Comparison of ENCODE assay signal across 8 cellular contexts in the genomic region with DNA sequence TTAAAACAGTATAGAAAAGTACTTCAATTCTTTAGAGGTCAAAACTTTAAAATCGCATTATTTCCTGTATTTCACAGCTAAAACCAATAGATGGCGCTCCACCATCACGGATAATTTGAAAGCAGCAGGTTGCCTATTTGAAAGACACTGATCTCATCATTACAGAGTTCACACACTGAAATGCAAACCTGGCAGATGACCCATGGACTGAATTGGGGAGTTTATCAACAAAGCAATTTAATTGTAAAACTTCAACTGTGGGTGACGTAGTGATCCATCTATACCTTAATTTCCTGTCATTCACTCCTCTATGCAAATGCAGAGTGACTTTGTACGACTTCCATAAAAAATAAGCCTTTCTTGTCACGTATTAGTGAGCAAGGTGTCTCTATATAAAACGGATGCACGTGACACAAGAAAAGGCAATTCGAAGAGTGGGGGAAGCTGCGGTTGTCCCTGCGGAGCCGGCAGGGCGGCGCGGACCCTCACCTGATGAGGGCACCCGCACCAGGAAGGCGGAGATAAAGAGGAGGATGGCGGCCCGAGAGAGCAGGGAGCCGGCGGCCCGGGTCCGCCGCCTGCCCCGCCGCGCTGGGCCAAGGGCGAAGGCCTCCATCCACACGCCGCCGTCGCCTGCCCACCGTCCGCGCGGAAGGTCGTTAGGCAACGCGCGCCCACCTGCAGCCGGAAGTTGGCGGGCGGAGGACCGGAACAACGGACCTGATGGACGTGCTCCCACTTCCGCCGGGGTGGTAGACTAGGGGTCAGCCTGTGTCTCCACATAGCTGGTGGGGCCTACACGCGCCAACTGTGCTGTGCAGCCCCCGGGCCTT. TPM values are rescaled to one million over a fixed set of nuclear protein-coding genes. Genes with fewer than 3 reads are reported as not detected.
DNase-seq lines count a peak whose midpoint lies in the region; ATAC-seq, FAIRE-seq and TF ChIP-seq lines count a peak whose summit lies in the region.

A gene with protein sequence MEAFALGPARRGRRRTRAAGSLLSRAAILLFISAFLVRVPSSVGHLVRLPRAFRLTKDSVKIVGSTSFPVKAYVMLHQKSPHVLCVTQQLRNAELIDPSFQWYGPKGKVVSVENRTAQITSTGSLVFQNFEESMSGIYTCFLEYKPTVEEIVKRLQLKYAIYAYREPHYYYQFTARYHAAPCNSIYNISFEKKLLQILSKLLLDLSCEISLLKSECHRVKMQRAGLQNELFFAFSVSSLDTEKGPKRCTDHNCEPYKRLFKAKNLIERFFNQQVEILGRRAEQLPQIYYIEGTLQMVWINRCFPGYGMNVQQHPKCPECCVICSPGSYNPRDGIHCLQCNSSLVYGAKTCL (minus strand): TSS at position 668 of the 833 bp plus-strand sequence. CDS start 52 bp downstream, at position 616.

- H3K4me1 ChIP-seq in lower lobe of right lung: peaks cover 7% of the 10 kb centered on the region

- H3K4me3 Mint-ChIP-seq in WTC11: peak within 1 kb of the TSS; percentile 77

- H3K27ac Mint-ChIP-seq in WTC11: peak within 1 kb of the TSS; percentile 33; the same call in 1 of the 2 replicates

- peak within 1 kb of the TSS; percentile 54 for H3K4me3 ChIP-seq in lower lobe of right lung

- no peak within 1 kb of the TSS for H3K27ac ChIP-seq in lower lobe of right lung

- ATAC-seq in HG02840 (IDR thresholded peaks at IDR 0.05; ENCODE audit: low FRiP score, unreplicated experiment) (peak; percentile 63), WTC11 (peak; percentile 82), lower lobe of right lung (peak; percentile 73 to 84)

- TF ChIP-seq CTCF in WTC11 (IDR thresholded peaks at IDR 0.05) (peak; percentile 77), lower lobe of right lung (IDR thresholded peaks at IDR 0.05) (peak; percentile 71)

- POLR2A ChIA-PET in WTC11 (lab: Charles Lee): no interaction called here

- no peaks in the 10 kb centered on the region for H3K27me3 ChIP-seq in lower lobe of right lung (ENCODE audit: low read depth)

- H3K9me3 Mint-ChIP-seq in WTC11: peaks cover 20% of the 10 kb centered on the region

- H3K27me3 Mint-ChIP-seq in WTC11 (ENCODE audit: low read depth): peaks cover 15% of the 10 kb centered on the region

- FAIRE-seq in colon (lab: Jason Lieb, UNC): peak; percentile 36

- H3K9me3 ChIP-seq in lower lobe of right lung: no peaks in the 10 kb centered on the region

- H3K4me1 Mint-ChIP-seq in WTC11: peaks cover 3% of the 10 kb centered on the region

- H3K36me3 ChIP-seq in lower lobe of right lung: no peaks in the 10 kb centered on the region

- peak; percentile 58 for DNase-seq in SIG-M5 treated with dmso at 0.1 percent for 504 hours (lab: John Stamatoyannopoulos, UW; ENCODE audit: unreplicated experiment)
- no peak for DNase-seq in SIG-M5 (lab: John Stamatoyannopoulos, UW)
- DNase-seq in NCI-H1930 (lab: John Stamatoyannopoulos, UW): peak; percentile 61 to 66
- DNase-seq in WTC11 (ENCODE audit: low spot score): peak; percentile 41
- peak; percentile 56 for DNase-seq in lower lobe of right lung
- peak; percentile 31 to 46 (median 34) for DNase-seq in stimulated activated CD4-positive, alpha-beta T cell treated with anti-CD3 and anti-CD28 coated beads, TNF-alpha, amount 100 ng/mL, for 48 hours (ENCODE audit: low read depth in 3 of 3)

- intact Hi-C loops in lower lobe of right lung (cut with DNase I): no loop called here

- 0 out of 2 replicates have a peak, but pooled peaks cover 3% of the 10 kb centered on the region for H3K36me3 Mint-ChIP-seq in WTC11

- CTCF ChIA-PET in WTC11 (lab: Charles Lee): interaction anchor here (0.6 to 1.6 kb wide), 35 partner anchors 9 to 1274 kb away, joined by 3 to 15 read pairs (median 4); no protein-coding TSS in a partner anchor

TF ChIP-seq in WTC11, 78 proteins besides CTCF, POLR2A, EP300 and RAD21 (continues in another document):
- no peak for TF ChIP-seq ZNF317 (CRISPR knock-in tag; IDR thresholded peaks at IDR 0.05; ENCODE audit: borderline replicate concordance, low read depth)
- TF ChIP-seq, protein P1, sequence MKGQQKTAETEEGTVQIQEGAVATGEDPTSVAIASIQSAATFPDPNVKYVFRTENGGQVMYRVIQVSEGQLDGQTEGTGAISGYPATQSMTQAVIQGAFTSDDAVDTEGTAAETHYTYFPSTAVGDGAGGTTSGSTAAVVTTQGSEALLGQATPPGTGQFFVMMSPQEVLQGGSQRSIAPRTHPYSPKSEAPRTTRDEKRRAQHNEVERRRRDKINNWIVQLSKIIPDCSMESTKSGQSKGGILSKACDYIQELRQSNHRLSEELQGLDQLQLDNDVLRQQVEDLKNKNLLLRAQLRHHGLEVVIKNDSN (CRISPR knock-in tag; IDR thresholded peaks at IDR 0.05): 0 out of 2 replicates have a peak, but pooled peaks have one; percentile 34
- TF ChIP-seq ZBTB21 (CRISPR knock-in tag; IDR thresholded peaks at IDR 0.05; ENCODE audit: borderline replicate concordance): 0 out of 2 replicates have a peak, but pooled peaks have one; percentile 36
- no peak for TF ChIP-seq MYBL2 (CRISPR knock-in tag; IDR thresholded peaks at IDR 0.05)
- no peak for TF ChIP-seq ZNF121 (CRISPR knock-in tag; IDR thresholded peaks at IDR 0.05)
- TF ChIP-seq, protein P2, sequence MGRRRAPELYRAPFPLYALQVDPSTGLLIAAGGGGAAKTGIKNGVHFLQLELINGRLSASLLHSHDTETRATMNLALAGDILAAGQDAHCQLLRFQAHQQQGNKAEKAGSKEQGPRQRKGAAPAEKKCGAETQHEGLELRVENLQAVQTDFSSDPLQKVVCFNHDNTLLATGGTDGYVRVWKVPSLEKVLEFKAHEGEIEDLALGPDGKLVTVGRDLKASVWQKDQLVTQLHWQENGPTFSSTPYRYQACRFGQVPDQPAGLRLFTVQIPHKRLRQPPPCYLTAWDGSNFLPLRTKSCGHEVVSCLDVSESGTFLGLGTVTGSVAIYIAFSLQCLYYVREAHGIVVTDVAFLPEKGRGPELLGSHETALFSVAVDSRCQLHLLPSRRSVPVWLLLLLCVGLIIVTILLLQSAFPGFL (CRISPR knock-in tag; IDR thresholded peaks at IDR 0.05; ENCODE audit: borderline replicate concordance): no peak
- no peak for TF ChIP-seq TP53 (CRISPR knock-in tag; IDR thresholded peaks at IDR 0.05)
- TF ChIP-seq ZNF232 (CRISPR knock-in tag; IDR thresholded peaks at IDR 0.05): no peak
- TF ChIP-seq TEAD1 (CRISPR knock-in tag; IDR thresholded peaks at IDR 0.05): no peak
- TF ChIP-seq FOXJ3 (CRISPR knock-in tag; IDR thresholded peaks at IDR 0.05; ENCODE audit: borderline replicate concordance): no peak
- TF ChIP-seq, protein P3, sequence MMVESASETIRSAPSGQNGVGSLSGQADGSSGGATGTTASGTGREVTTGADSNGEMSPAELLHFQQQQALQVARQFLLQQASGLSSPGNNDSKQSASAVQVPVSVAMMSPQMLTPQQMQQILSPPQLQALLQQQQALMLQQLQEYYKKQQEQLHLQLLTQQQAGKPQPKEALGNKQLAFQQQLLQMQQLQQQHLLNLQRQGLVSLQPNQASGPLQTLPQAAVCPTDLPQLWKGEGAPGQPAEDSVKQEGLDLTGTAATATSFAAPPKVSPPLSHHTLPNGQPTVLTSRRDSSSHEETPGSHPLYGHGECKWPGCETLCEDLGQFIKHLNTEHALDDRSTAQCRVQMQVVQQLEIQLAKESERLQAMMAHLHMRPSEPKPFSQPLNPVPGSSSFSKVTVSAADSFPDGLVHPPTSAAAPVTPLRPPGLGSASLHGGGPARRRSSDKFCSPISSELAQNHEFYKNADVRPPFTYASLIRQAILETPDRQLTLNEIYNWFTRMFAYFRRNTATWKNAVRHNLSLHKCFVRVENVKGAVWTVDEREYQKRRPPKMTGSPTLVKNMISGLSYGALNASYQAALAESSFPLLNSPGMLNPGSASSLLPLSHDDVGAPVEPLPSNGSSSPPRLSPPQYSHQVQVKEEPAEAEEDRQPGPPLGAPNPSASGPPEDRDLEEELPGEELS (CRISPR knock-in tag; IDR thresholded peaks at IDR 0.05): peak; percentile 59; the same call in 1 of the 2 replicates
- no peak for TF ChIP-seq GABPB1 (CRISPR knock-in tag; IDR thresholded peaks at IDR 0.05)
- TF ChIP-seq, protein P4, sequence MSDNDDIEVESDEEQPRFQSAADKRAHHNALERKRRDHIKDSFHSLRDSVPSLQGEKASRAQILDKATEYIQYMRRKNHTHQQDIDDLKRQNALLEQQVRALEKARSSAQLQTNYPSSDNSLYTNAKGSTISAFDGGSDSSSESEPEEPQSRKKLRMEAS (CRISPR knock-in tag; IDR thresholded peaks at IDR 0.05): peak; percentile 56; the same call in 1 of the 2 replicates
- TF ChIP-seq NFYB (CRISPR knock-in tag; conservative IDR thresholded peaks at IDR 0.05; ENCODE audit: low read depth): no peak
- TF ChIP-seq, protein P5, sequence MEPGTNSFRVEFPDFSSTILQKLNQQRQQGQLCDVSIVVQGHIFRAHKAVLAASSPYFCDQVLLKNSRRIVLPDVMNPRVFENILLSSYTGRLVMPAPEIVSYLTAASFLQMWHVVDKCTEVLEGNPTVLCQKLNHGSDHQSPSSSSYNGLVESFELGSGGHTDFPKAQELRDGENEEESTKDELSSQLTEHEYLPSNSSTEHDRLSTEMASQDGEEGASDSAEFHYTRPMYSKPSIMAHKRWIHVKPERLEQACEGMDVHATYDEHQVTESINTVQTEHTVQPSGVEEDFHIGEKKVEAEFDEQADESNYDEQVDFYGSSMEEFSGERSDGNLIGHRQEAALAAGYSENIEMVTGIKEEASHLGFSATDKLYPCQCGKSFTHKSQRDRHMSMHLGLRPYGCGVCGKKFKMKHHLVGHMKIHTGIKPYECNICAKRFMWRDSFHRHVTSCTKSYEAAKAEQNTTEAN (CRISPR knock-in tag; IDR thresholded peaks at IDR 0.05): no peak
- TF ChIP-seq, protein P6, sequence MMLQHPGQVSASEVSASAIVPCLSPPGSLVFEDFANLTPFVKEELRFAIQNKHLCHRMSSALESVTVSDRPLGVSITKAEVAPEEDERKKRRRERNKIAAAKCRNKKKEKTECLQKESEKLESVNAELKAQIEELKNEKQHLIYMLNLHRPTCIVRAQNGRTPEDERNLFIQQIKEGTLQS (CRISPR knock-in tag; conservative IDR thresholded peaks at IDR 0.05): no peak

RNA-seq across cellular contexts. Expression of the gene that starts here (rescaled TPM):
- total RNA-seq in WTC11 (2021): not detected in 3 replicates
- total RNA-seq in lower lobe of right lung: not detected

Comparison
In these comparisons a context has a peak if more than half of its experiments do, and no peak if none do; other contexts are left out.
1. Peak in DNase-seq and ATAC-seq in WTC11; RNA of the gene not detected or under 1 TPM.
2. Peak in DNase-seq, ATAC-seq and H3K4me3 ChIP-seq in lower lobe of right lung; RNA of the gene not detected or under 1 TPM.